ENCODE assay signal across 7 cellular contexts in the genomic region with DNA sequence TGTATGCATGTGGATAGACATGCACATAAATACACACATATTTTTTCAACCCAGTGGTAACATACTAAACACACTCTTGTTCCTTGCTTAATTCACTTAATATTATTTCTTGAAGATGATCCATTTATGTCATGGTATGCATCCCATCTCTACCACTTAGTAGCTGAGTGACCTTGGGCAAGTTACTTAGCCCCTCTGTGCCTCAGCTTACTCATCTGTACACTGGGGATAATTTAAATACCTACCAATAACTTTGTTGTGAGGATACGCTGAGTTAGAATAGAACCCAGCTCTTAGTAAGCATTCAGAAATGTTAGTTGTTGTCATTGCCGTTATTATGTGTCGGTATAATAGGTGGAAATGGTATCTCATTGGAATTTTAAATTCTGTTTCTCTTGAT.
"Had no signal": no experiment of that assay in that cellular context is flagged by ENCODE, and none has a peak within 500 bp of the region (broad histone marks: within the 10 kb centered on the region; RNA-seq: fewer than 3 reads in every experiment).

No MANE protein-coding gene starts in this region.

- H3K27me3 Mint-ChIP-seq: IgD-negative memory B cell had no signal

- H3K27ac ChIP-seq: HL-60, KMS-11 had no signal

- H3K4me3 Mint-ChIP-seq: IgD-negative memory B cell had no signal

- FAIRE-seq: HTR-8/SVneo had no signal

- H3K9ac ChIP-seq: KMS-11 had no signal

- H3K9me3 Mint-ChIP-seq: IgD-negative memory B cell had no signal

- H3K27ac Mint-ChIP-seq: IgD-negative memory B cell had no signal

- DNase-seq: IMR-90, KBM-7, KG1 had no signal

- H3K4me2 ChIP-seq: KMS-11 had no signal
